Comparison of ENCODE assay signal across 1 cellular context in genomic region chr6:55250400-55250799, GRCh38.
TF ChIP-seq lines count a peak whose summit lies in the region.

No MANE protein-coding gene starts in this region.

TF ChIP-seq in GM23338, 12 proteins besides CTCF, POLR2A, EP300 and RAD21 (continued from another document):
- no peak for TF ChIP-seq ZNF114 (CRISPR knock-in tag; IDR thresholded peaks at IDR 0.05)
- no peak for TF ChIP-seq EZH2phosphoT487 (IDR thresholded peaks at IDR 0.05; ENCODE audit: unreplicated experiment)
- TF ChIP-seq NANOG (IDR thresholded peaks at IDR 0.05; ENCODE audit: borderline replicate concordance): peak; percentile 59
- TF ChIP-seq JUNB (IDR thresholded peaks at IDR 0.05; ENCODE audit: unreplicated experiment): no peak
- TF ChIP-seq ETS1 (IDR thresholded peaks at IDR 0.05): no peak
- no peak for TF ChIP-seq EZH2 (IDR thresholded peaks at IDR 0.05; ENCODE audit: low read depth, unreplicated experiment)
- peak; percentile 90 for TF ChIP-seq ZNF462 (CRISPR knock-in tag; IDR thresholded peaks at IDR 0.05)
